8 cellular contexts compared by ENCODE assay signal in the genomic region with DNA sequence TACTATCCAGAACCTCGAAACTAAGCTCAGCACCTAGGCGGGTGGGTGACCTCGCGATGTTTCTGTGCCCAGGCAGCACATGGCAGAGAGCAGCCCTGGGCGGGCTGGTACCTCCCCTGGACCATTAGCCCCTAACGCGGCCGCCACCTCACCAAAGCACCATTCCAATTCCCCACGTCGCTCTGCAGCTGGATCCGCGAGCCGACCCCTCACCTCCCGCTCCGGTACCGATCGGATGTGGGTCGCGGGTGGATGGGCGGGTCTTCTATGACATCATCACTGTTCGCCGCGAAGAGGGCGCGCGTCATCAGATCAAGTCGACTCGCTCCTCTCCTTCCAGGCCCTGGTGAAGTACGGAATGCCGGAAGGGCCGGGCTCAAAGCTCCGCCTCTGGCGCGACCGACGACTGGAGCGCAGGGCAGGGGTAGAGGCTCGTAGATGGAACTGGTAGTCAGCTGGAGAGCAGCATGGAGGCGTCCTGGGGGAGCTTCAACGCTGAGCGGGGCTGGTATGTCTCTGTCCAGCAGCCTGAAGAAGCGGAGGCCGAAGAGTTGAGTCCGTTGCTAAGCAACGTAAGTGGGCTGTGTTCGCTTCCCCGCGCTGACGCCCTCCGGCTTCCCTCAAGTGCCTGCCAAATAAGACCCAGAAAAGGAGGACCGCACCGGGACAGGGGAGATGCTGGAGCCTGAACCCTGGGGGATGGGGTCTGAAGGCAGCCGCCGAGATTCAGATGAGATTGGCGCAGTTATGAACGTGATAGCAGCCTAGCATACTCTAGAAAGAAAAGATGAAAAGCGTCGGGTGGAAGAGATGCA.
DNase-seq lines count a peak whose midpoint lies in the region; ATAC-seq and TF ChIP-seq lines count a peak whose summit lies in the region.

TSS of gene SLC38A6 (plus strand) at position 435 of the 815 bp plus-strand sequence. CDS start at position 468, 33 bp downstream.
A gene with protein sequence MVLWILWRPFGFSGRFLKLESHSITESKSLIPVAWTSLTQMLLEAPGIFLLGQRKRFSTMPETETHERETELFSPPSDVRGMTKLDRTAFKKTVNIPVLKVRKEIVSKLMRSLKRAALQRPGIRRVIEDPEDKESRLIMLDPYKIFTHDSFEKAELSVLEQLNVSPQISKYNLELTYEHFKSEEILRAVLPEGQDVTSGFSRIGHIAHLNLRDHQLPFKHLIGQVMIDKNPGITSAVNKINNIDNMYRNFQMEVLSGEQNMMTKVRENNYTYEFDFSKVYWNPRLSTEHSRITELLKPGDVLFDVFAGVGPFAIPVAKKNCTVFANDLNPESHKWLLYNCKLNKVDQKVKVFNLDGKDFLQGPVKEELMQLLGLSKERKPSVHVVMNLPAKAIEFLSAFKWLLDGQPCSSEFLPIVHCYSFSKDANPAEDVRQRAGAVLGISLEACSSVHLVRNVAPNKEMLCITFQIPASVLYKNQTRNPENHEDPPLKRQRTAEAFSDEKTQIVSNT (minus strand): TSS at position 269 of the 815 bp plus-strand sequence. CDS start 106 bp downstream, at position 163.

- DNase-seq in AG08395 (ENCODE audit: low spot score) (peak; percentile 94), NCI-H2196 (lab: John Stamatoyannopoulos, UW; ENCODE audit: unreplicated experiment) (peak; percentile 91), cardiac fibroblast (ENCODE audit: low read depth in 2 of 2) (peak; percentile 97 to 98), iPS-NIHi11 (ENCODE audit: low spot score) (peak; percentile 92)

- ATAC-seq in GM18907 (IDR thresholded peaks at IDR 0.05; ENCODE audit: unreplicated experiment) = peak; percentile 90
- ATAC-seq in HG03135 (IDR thresholded peaks at IDR 0.05; ENCODE audit: unreplicated experiment) = peak; percentile 86

- H3K27ac ChIP-seq in VCaP (peak within 1 kb of the TSS; percentile 73), skin epidermis (peak within 1 kb of the TSS; percentile 58 to 96 (median 90))

- H3K4me3 ChIP-seq in cardiac fibroblast (replicated peaks in 1 of 2; ENCODE audit: low read depth in 2 of 2, low read length in 2 of 2) = peak within 1 kb of the TSS; percentile 83 to 88
- H3K4me3 ChIP-seq in skin epidermis = peak within 1 kb of the TSS; percentile 55 to 90 (median 75)

- TF ChIP-seq CTCF in VCaP (conservative IDR thresholded peaks at IDR 0.05) (no peak), cardiac fibroblast (IDR thresholded peaks at IDR 0.05; ENCODE audit: low read depth, low read length) (no peak)

Comparison
In these comparisons a context has a peak if more than half of its experiments do, and no peak if none do; other contexts are left out.
1. Peak in every context shown above with its lines: DNase-seq, ATAC-seq, H3K4me3 ChIP-seq and H3K27ac ChIP-seq.